In genomic region chr18:49997468-49998045, GRCh38 we compare ENCODE assay signal across 17 cellular contexts.
A peak's percentile ranks its signal among the peaks of the same experiment; 100 is the strongest.
DNase-seq lines count a peak whose midpoint lies in the region; ATAC-seq and TF ChIP-seq lines count a peak whose summit lies in the region.
"Had no signal": no experiment of that assay in that cellular context is flagged by ENCODE, and none has a peak within 500 bp of the region (broad histone marks: within the 10 kb centered on the region; RNA-seq: fewer than 3 reads in every experiment).

No MANE protein-coding gene starts in this region.

- no peak overlapping the region for H3K9ac ChIP-seq in mesendoderm (ENCODE audit: low read length)

- H3K36me3 ChIP-seq in GM23338 (ENCODE audit: insufficient read depth) (no peaks in the 10 kb centered on the region), mesendoderm (ENCODE audit: control insufficient read depth, insufficient read depth, low read length) (no peaks in the 10 kb centered on the region)

- H3K9me3 Mint-ChIP-seq in GM23338 (no peaks in the 10 kb centered on the region), WTC11 (no peaks in the 10 kb centered on the region)
- H3K9me3 Mint-ChIP-seq: CD4-positive, alpha-beta T cell; H9 had no signal

- no peak overlapping the region for H2BK15ac ChIP-seq in mesendoderm (replicated peaks; ENCODE audit: low read depth)

- H4K8ac ChIP-seq in mesendoderm (ENCODE audit: low read depth, low read length) = no peak overlapping the region

- H3K36me3 Mint-ChIP-seq in GM23338 (ENCODE audit: low read depth) = no peaks in the 10 kb centered on the region
- no peaks in the 10 kb centered on the region for H3K36me3 Mint-ChIP-seq in WTC11

- H2BK5ac ChIP-seq in mesendoderm (ENCODE audit: low read length) = no peak overlapping the region

- H2BK120ac ChIP-seq in mesendoderm (ENCODE audit: low read depth, low read length) = no peak overlapping the region

- H3K9me2 ChIP-seq in GM23338 (ENCODE audit: insufficient read depth) = peaks cover 5% of the 10 kb centered on the region; the same call in 1 of the 2 replicates

- H3K4me3 Mint-ChIP-seq in GM23338 (no peak overlapping the region), WTC11 (no peak overlapping the region)
- H3K4me3 Mint-ChIP-seq: CD4-positive, alpha-beta T cell; H9 had no signal

- H3K27ac ChIP-seq in GM23338 (ENCODE audit: low read depth) (no peak overlapping the region), mesendoderm (ENCODE audit: low read depth, low read length) (no peak overlapping the region)
- H3K27ac ChIP-seq: 22Rv1, A549, C4-2B had no signal

- H3K79me1 ChIP-seq in mesendoderm (ENCODE audit: low read length) = no peaks in the 10 kb centered on the region

- H4K5ac ChIP-seq in mesendoderm (ENCODE audit: low read length) = no peak overlapping the region

- DNase-seq in NCI-H2227 (lab: John Stamatoyannopoulos, UW; ENCODE audit: unreplicated experiment) (peak; percentile 32), NCI-H2227 treated with DMSO at 0.1 percent for 48 hours (lab: John Stamatoyannopoulos, UW) (no peak), GM23338 (ENCODE audit: low spot score) (no peak), WTC11 (ENCODE audit: low spot score) (no peak), mesendoderm (peak; percentile 63), T-helper 1 cell (no peak)
- DNase-seq: AML-193; Caco-2; CD4-positive, alpha-beta T cell; DMS79; GDM1; GOT3; H9 had no signal

- peaks cover 2% of the 10 kb centered on the region for H3K27me3 Mint-ChIP-seq in GM23338 (ENCODE audit: insufficient read depth, low read depth, poor library complexity)
- no peaks in the 10 kb centered on the region for H3K27me3 Mint-ChIP-seq in WTC11 (ENCODE audit: low read depth)

- no CpG with 5 or more reads among the region's 7 CpGs for WGBS in mesendoderm (ENCODE audit: extremely low coverage, insufficient coverage, low lambda C conversion rate)

- CTCF ChIA-PET in WTC11 (lab: Charles Lee) = interaction anchor here (1.0 kb wide), 1 partner anchor 8 kb away, joined by 3 read pairs; no protein-coding TSS in a partner anchor

- H3K4me1 Mint-ChIP-seq in GM23338 (peaks cover 8% of the 10 kb centered on the region; the same call in 2 of the 3 replicates), WTC11 (peaks cover 9% of the 10 kb centered on the region)

- H3K4me1 ChIP-seq in GM23338 (ENCODE audit: insufficient read depth) (no peaks in the 10 kb centered on the region), mesendoderm (ENCODE audit: control insufficient read depth, low read depth, low read length) (no peaks in the 10 kb centered on the region)
- H3K4me1 ChIP-seq: A549, Caco-2 had no signal

- no peaks in the 10 kb centered on the region for H3K27me3 ChIP-seq in GM23338 (ENCODE audit: insufficient read depth)
- no peaks in the 10 kb centered on the region for H3K27me3 ChIP-seq in mesendoderm (ENCODE audit: insufficient read depth, low read length, poor library complexity)

- POLR2A ChIA-PET in WTC11 (lab: Charles Lee) = no interaction called here

- TF ChIP-seq CTCF in GM23338 (conservative IDR thresholded peaks at IDR 0.05; ENCODE audit: low read depth in 2 of 2) (no peak), WTC11 (IDR thresholded peaks at IDR 0.05) (no peak)

- H3K18ac ChIP-seq in mesendoderm (ENCODE audit: low read length) = no peak overlapping the region

- H4K20me1 ChIP-seq in GM23338 (replicated peaks; ENCODE audit: insufficient read depth) = no peaks in the 10 kb centered on the region

- ATAC-seq in GM23338 (peak; percentile 34; the same call in 1 of the 3 replicates), WTC11 (peak; percentile 24; the same call in 1 of the 2 replicates), HG03520 (IDR thresholded peaks at IDR 0.05; ENCODE audit: unreplicated experiment) (no peak)
- ATAC-seq: A549 had no signal

- peak overlapping the region; percentile 28; the same call in 1 of the 2 replicates for H2AFZ ChIP-seq in GM23338

- no peak overlapping the region for H3K23ac ChIP-seq in mesendoderm (ENCODE audit: low read length)

- no peak overlapping the region for H3K4me2 ChIP-seq in GM23338
- H3K4me2 ChIP-seq in mesendoderm (ENCODE audit: low read length) = no peak overlapping the region
- H3K4me2 ChIP-seq: A549 had no signal

- H3K79me2 ChIP-seq in GM23338 (replicated peaks; ENCODE audit: insufficient read depth) = no peaks in the 10 kb centered on the region
- H3K79me2 ChIP-seq in mesendoderm (ENCODE audit: control insufficient read depth, insufficient read depth, low read length) = no peaks in the 10 kb centered on the region

- H3K27ac Mint-ChIP-seq in GM23338 = no peak overlapping the region
- no peak overlapping the region for H3K27ac Mint-ChIP-seq in WTC11
- H3K27ac Mint-ChIP-seq: CD4-positive, alpha-beta T cell; H9 had no signal

- no peak overlapping the region for H3K4ac ChIP-seq in mesendoderm (ENCODE audit: low read depth, low read length)

- no peak overlapping the region for H3K4me3 ChIP-seq in GM23338
- no peak overlapping the region for H3K4me3 ChIP-seq in mesendoderm (ENCODE audit: low read length)
- H3K4me3 ChIP-seq: A549 had no signal

- H3F3A ChIP-seq in GM23338 (replicated peaks; ENCODE audit: low read depth) = no peaks in the 10 kb centered on the region

- H2AK5ac ChIP-seq in mesendoderm (ENCODE audit: low read length) = no peak overlapping the region

- H3K56ac ChIP-seq in mesendoderm (ENCODE audit: low read length) = no peak overlapping the region

TF ChIP-seq in GM23338, 12 proteins besides CTCF, POLR2A, EP300 and RAD21 (continues in another document):
- TF ChIP-seq EZH2phosphoT487 (IDR thresholded peaks at IDR 0.05; ENCODE audit: unreplicated experiment) = no peak
- TF ChIP-seq NANOG (IDR thresholded peaks at IDR 0.05; ENCODE audit: borderline replicate concordance) = no peak
- TF ChIP-seq, protein P1, sequence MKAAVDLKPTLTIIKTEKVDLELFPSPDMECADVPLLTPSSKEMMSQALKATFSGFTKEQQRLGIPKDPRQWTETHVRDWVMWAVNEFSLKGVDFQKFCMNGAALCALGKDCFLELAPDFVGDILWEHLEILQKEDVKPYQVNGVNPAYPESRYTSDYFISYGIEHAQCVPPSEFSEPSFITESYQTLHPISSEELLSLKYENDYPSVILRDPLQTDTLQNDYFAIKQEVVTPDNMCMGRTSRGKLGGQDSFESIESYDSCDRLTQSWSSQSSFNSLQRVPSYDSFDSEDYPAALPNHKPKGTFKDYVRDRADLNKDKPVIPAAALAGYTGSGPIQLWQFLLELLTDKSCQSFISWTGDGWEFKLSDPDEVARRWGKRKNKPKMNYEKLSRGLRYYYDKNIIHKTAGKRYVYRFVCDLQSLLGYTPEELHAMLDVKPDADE (IDR thresholded peaks at IDR 0.05) = no peak
- no peak for TF ChIP-seq ZNF331 (CRISPR knock-in tag; IDR thresholded peaks at IDR 0.05; ENCODE audit: low read depth)
- no peak for TF ChIP-seq CREB1 (CRISPR knock-in tag; IDR thresholded peaks at IDR 0.05; ENCODE audit: low read depth)
- no peak for TF ChIP-seq JUNB (IDR thresholded peaks at IDR 0.05; ENCODE audit: unreplicated experiment)
- no peak for TF ChIP-seq STAT1 (IDR thresholded peaks at IDR 0.05; ENCODE audit: unreplicated experiment)
- no peak for TF ChIP-seq EZH2 (IDR thresholded peaks at IDR 0.05; ENCODE audit: low read depth, unreplicated experiment)

TF ChIP-seq in WTC11, 78 proteins besides CTCF, POLR2A, EP300 and RAD21:
- TF ChIP-seq CBFB (CRISPR knock-in tag; IDR thresholded peaks at IDR 0.05; ENCODE audit: low read depth) = no peak

Comparison
In these comparisons a context has a peak if more than half of its experiments do, and no peak if none do; other contexts are left out.
1. DNase-seq: peak in NCI-H2227 (single experiment) and mesendoderm (single experiment); none in NCI-H2227 treated with DMSO at 0.1 percent for 48 hours (single experiment), GM23338 (single experiment), WTC11 (single experiment) and T-helper 1 cell (0 of 5).